Comparison of ENCODE assay signal across 10 cellular contexts in genomic region chr20:40258931-40259330, GRCh38.
"Had no signal": no experiment of that assay in that cellular context is flagged by ENCODE, and none has a peak within 500 bp of the region (broad histone marks: within the 10 kb centered on the region; RNA-seq: fewer than 3 reads in every experiment).

No MANE protein-coding gene starts in this region.

- H3K4me2 ChIP-seq: GM23338 had no signal

- ATAC-seq: GM23338, HCT116 had no signal

- H2AFZ ChIP-seq: GM23248, GM23338 had no signal

- H3K4me3 ChIP-seq: GM23248, GM23338, HAP-1 had no signal

- H3K4me1 ChIP-seq: HAP-1 had no signal

- H3K36me3 ChIP-seq: HAP-1 had no signal

- H3K9me3 ChIP-seq: HAP-1 had no signal

- H3K9ac ChIP-seq: GM23248 had no signal

- DNase-seq: GM23248, GOT3, H7, H9, HCEC 1CT, HFFc6 had no signal

- FAIRE-seq: H54 had no signal

- H3K27ac ChIP-seq: GM23248 had no signal
